ENCODE assay signal across 8 cellular contexts in genomic region chr1:111030590-111030989, GRCh38.
DNase-seq lines count a peak whose midpoint lies in the region; ATAC-seq and TF ChIP-seq lines count a peak whose summit lies in the region.

No MANE protein-coding gene starts in this region.

- no peak overlapping the region for H3K27ac Mint-ChIP-seq in CD4-positive, alpha-beta memory T cell
- no peak overlapping the region for H3K27ac Mint-ChIP-seq in activated CD4-positive, alpha-beta T cell treated with anti-CD3 and anti-CD28 coated beads for 36 hours

- intact Hi-C loops in CD4-positive, alpha-beta memory T cell (cut with micrococcal nuclease), result loop anchor here (1.0 to 2.0 kb wide), 4 partner anchors 192 to 739 kb away; no protein-coding TSS in a partner anchor
- intact Hi-C loops in activated CD4-positive, alpha-beta T cell treated with anti-CD3 and anti-CD28 coated beads for 36 hours (cut with DNase I, micrococcal nuclease), result loop anchor here (1.0 to 5.0 kb wide), 6 partner anchors 192 to 737 kb away; no protein-coding TSS in a partner anchor
- intact Hi-C loops in sigmoid colon (cut with DNase I), result no loop called here

- WGBS in sigmoid colon, 2 donors, result 52 to 69% methylated on average over 1 of the region's 1 CpG

- H3K4me1 Mint-ChIP-seq in CD4-positive, alpha-beta memory T cell, result no peaks in the 10 kb centered on the region
- no peaks in the 10 kb centered on the region for H3K4me1 Mint-ChIP-seq in activated CD4-positive, alpha-beta T cell treated with anti-CD3 and anti-CD28 coated beads for 36 hours

- DNase-seq in CD4-positive, alpha-beta memory T cell, result peak; percentile 54 to 62 (median 59)
- peak; percentile 49 to 72 for DNase-seq in NCI-H446 (lab: John Stamatoyannopoulos, UW)
- peak; percentile 69 for DNase-seq in activated CD4-positive, alpha-beta T cell treated with anti-CD3 and anti-CD28 coated beads for 36 hours
- peak; percentile 20 for DNase-seq in epidermal melanocyte (ENCODE audit: insufficient read length, low spot score)
- DNase-seq in sigmoid colon, result no peak

- POLR2A ChIA-PET in CD4-positive, alpha-beta memory T cell (lab: Charles Lee; ENCODE audit: partially characterized antibody), result interaction anchor here (0.6 to 1.2 kb wide), 4 partner anchors 192 to 316 kb away, joined by 3 to 6 read pairs (median 4); no protein-coding TSS in a partner anchor
- POLR2A ChIA-PET in activated CD4-positive, alpha-beta T cell treated with anti-CD3 and anti-CD28 coated beads for 36 hours (lab: Charles Lee), result interaction anchor here (0.7 kb wide), 1 partner anchor 315 kb away, joined by 3 read pairs; no protein-coding TSS in a partner anchor

- H3K9me3 Mint-ChIP-seq in CD4-positive, alpha-beta memory T cell, result peaks cover 0 to 4% (median 0%) of the 10 kb centered on the region in 8 donors
- H3K9me3 Mint-ChIP-seq in activated CD4-positive, alpha-beta T cell treated with anti-CD3 and anti-CD28 coated beads for 36 hours (ENCODE audit: low read depth), result no peaks in the 10 kb centered on the region

- no peak for TF ChIP-seq POLR2A in sigmoid colon (IDR thresholded peaks at IDR 0.05)

- peaks cover 5 to 12% of the 10 kb centered on the region in 2 donors for H3K27me3 Mint-ChIP-seq in CD4-positive, alpha-beta memory T cell
- peaks cover 5% of the 10 kb centered on the region for H3K27me3 Mint-ChIP-seq in activated CD4-positive, alpha-beta T cell treated with anti-CD3 and anti-CD28 coated beads for 36 hours

- TF ChIP-seq CTCF in neutrophil (IDR thresholded peaks at IDR 0.05) (peak; percentile 46), sigmoid colon (IDR thresholded peaks at IDR 0.05) (peak in 1 of 4 experiments; percentile 33)

- H3K4me3 Mint-ChIP-seq in CD4-positive, alpha-beta memory T cell, result no peak overlapping the region
- no peak overlapping the region for H3K4me3 Mint-ChIP-seq in activated CD4-positive, alpha-beta T cell treated with anti-CD3 and anti-CD28 coated beads for 36 hours

- H3K4me1 ChIP-seq in CD4-positive, alpha-beta memory T cell (ENCODE audit: insufficient read depth, low read length), result no peaks in the 10 kb centered on the region
- H3K4me1 ChIP-seq in neutrophil (ENCODE audit: control insufficient read depth in 1 of 2, insufficient read depth in 1 of 2, low read depth in 1 of 2, low read length in 1 of 2), result no peaks in the 10 kb centered on the region
- no peaks in the 10 kb centered on the region for H3K4me1 ChIP-seq in sigmoid colon

- H3K27ac ChIP-seq in CD4-positive, alpha-beta memory T cell (ENCODE audit: low read depth, low read length), result no peak overlapping the region
- H3K27ac ChIP-seq in neutrophil (no peak overlapping the region), sigmoid colon (no peak overlapping the region)

- H3K36me3 Mint-ChIP-seq in CD4-positive, alpha-beta memory T cell, result no peaks in the 10 kb centered on the region
- H3K36me3 Mint-ChIP-seq in activated CD4-positive, alpha-beta T cell treated with anti-CD3 and anti-CD28 coated beads for 36 hours (ENCODE audit: low read depth), result no peaks in the 10 kb centered on the region

- TF ChIP-seq EP300 in sigmoid colon (IDR thresholded peaks at IDR 0.05), result no peak

- no peaks in the 10 kb centered on the region for H3K9me3 ChIP-seq in CD4-positive, alpha-beta memory T cell (ENCODE audit: control insufficient read depth in 1 of 2, low read length in 2 of 2)
- no peaks in the 10 kb centered on the region for H3K9me3 ChIP-seq in neutrophil
- no peaks in the 10 kb centered on the region for H3K9me3 ChIP-seq in sigmoid colon

- H3K4me3 ChIP-seq in CD4-positive, alpha-beta memory T cell (ENCODE audit: low read length in 2 of 2), result no peak overlapping the region
- H3K4me3 ChIP-seq in neutrophil (ENCODE audit: low read depth in 1 of 2, low read length in 1 of 2) (no peak overlapping the region), sigmoid colon (no peak overlapping the region)

- H3K36me3 ChIP-seq in CD4-positive, alpha-beta memory T cell (ENCODE audit: insufficient read depth, low read length), result no peaks in the 10 kb centered on the region
- H3K36me3 ChIP-seq in neutrophil, result no peaks in the 10 kb centered on the region
- no peaks in the 10 kb centered on the region for H3K36me3 ChIP-seq in sigmoid colon

- peak; percentile 65 for ATAC-seq in GM21619 (IDR thresholded peaks at IDR 0.05; ENCODE audit: unreplicated experiment)
- peak; percentile 80 for ATAC-seq in activated CD4-positive, alpha-beta T cell treated with anti-CD3 and anti-CD28 coated beads for 36 hours
- ATAC-seq in HG03135 (IDR thresholded peaks at IDR 0.05; ENCODE audit: unreplicated experiment), result no peak

- CTCF ChIA-PET in CD4-positive, alpha-beta memory T cell (lab: Charles Lee; ENCODE audit: partially characterized antibody), result interaction anchor here (0.6 to 3.3 kb wide), 48 partner anchors 8 to 737 kb away, joined by 3 to 56 read pairs (median 4); partner anchors contain the start of genes CD53, CHI3L2 and DENND2D
- CTCF ChIA-PET in activated CD4-positive, alpha-beta T cell treated with anti-CD3 and anti-CD28 coated beads for 36 hours (lab: Charles Lee), result interaction anchor here (0.6 to 2.9 kb wide), 55 partner anchors 10 to 929 kb away, joined by 3 to 38 read pairs (median 4); no protein-coding TSS in a partner anchor

- no peaks in the 10 kb centered on the region for H3K27me3 ChIP-seq in CD4-positive, alpha-beta memory T cell (ENCODE audit: insufficient read depth, low read length)
- peaks cover 10% of the 10 kb centered on the region for H3K27me3 ChIP-seq in neutrophil
- H3K27me3 ChIP-seq in sigmoid colon, result no peaks in the 10 kb centered on the region
